15 cellular contexts compared by ENCODE assay signal in genomic region chr3:146818301-146818700, GRCh38.
DNase-seq lines count a peak whose midpoint lies in the region; ATAC-seq and TF ChIP-seq lines count a peak whose summit lies in the region.
"Had no signal": no experiment of that assay in that cellular context is flagged by ENCODE, and none has a peak within 500 bp of the region (broad histone marks: within the 10 kb centered on the region; RNA-seq: fewer than 3 reads in every experiment).

No MANE protein-coding gene starts in this region.

- no peak for DNase-seq in DND-41
- DNase-seq in PC-9, result no peak
- DNase-seq in glutamatergic neuron, result no peak
- no peak for DNase-seq in NCI-H1694 (lab: John Stamatoyannopoulos, UW)
- no peak for DNase-seq in NCI-H524 treated with DMSO at 0.1 percent for 48 hours (lab: John Stamatoyannopoulos, UW)
- no peak for DNase-seq in putamen (ENCODE audit: low spot score)
- DNase-seq: CD8-positive, alpha-beta T cell; DMS153; DMS79 treated with DMSO at 0.1 percent for 48 hours; H7 had no signal

- no peak for ATAC-seq in DND-41 (ENCODE audit: insufficient read depth, low read depth)
- ATAC-seq in GM21526 (IDR thresholded peaks at IDR 0.05; ENCODE audit: low FRiP score, unreplicated experiment), result no peak
- ATAC-seq: CD8-positive, alpha-beta T cell; GM12878; GM23338 had no signal

- H3K27me3 Mint-ChIP-seq in glutamatergic neuron (ENCODE audit: unreplicated experiment), result no peaks in the 10 kb centered on the region

- H3K27ac Mint-ChIP-seq in glutamatergic neuron (ENCODE audit: unreplicated experiment), result peak overlapping the region; percentile 73
- H3K27ac Mint-ChIP-seq: CD14-positive monocyte; CD8-positive, alpha-beta T cell; GM23338 had no signal

- intact Hi-C loops in PC-9 (cut with micrococcal nuclease; ENCODE audit: unreplicated experiment), result loop anchor here (5.0 to 10.0 kb wide), 2 partner anchors 1256 to 1899 kb away; no protein-coding TSS in a partner anchor

- H3K36me3 ChIP-seq in DND-41 (ENCODE audit: insufficient read depth, low read length) (no peaks in the 10 kb centered on the region), PC-9 (ENCODE audit: low read depth) (no peaks in the 10 kb centered on the region)

- no TSS peak for BruUV-seq in PC-9 (replicated peaks; lab: Mats Ljungman, UMichigan)

- H3K4me1 ChIP-seq in DND-41 (ENCODE audit: insufficient read depth, low read length) (peaks cover 18% of the 10 kb centered on the region), PC-9 (replicated peaks; ENCODE audit: insufficient read depth) (no peaks in the 10 kb centered on the region)

- H3K9me3 Mint-ChIP-seq in glutamatergic neuron (ENCODE audit: unreplicated experiment), result no peaks in the 10 kb centered on the region
- H3K9me3 Mint-ChIP-seq: CD14-positive monocyte, GM23338 had no signal

- TF ChIP-seq CTCF in DND-41 (IDR thresholded peaks at IDR 0.05; ENCODE audit: borderline replicate concordance, extremely low read depth, low read length, poor library complexity, severe bottlenecking) (no peak), PC-9 (conservative IDR thresholded peaks at IDR 0.05) (no peak), glutamatergic neuron (IDR thresholded peaks at IDR 0.05; ENCODE audit: partially characterized antibody, unreplicated experiment) (no peak)

- H3K79me2 ChIP-seq in DND-41 (ENCODE audit: insufficient read depth, low read length), result no peaks in the 10 kb centered on the region
- no peaks in the 10 kb centered on the region for H3K79me2 ChIP-seq in PC-9 (ENCODE audit: low read depth)

- H3K27ac ChIP-seq in DND-41 (ENCODE audit: low read length) (no peak overlapping the region), PC-9 (no peak overlapping the region)
- H3K27ac ChIP-seq: HL-60 had no signal

- CTCF ChIA-PET in PC-9 (lab: Charles Lee), result interaction anchor here (0.7 kb wide), 1 partner anchor 68 kb away, joined by 3 read pairs; no protein-coding TSS in a partner anchor

- no peak overlapping the region for H3K4me2 ChIP-seq in DND-41 (ENCODE audit: insufficient read depth, low read length)
- no peak overlapping the region for H3K4me2 ChIP-seq in PC-9
- H3K4me2 ChIP-seq: GM23338 had no signal

- no peaks in the 10 kb centered on the region for H3F3A ChIP-seq in PC-9 (ENCODE audit: insufficient read depth, low read depth)

- H3K36me3 Mint-ChIP-seq in glutamatergic neuron (ENCODE audit: unreplicated experiment), result no peaks in the 10 kb centered on the region
- H3K36me3 Mint-ChIP-seq: CD14-positive monocyte; CD8-positive, alpha-beta T cell had no signal

- no peaks in the 10 kb centered on the region for H3K27me3 ChIP-seq in DND-41 (ENCODE audit: insufficient read depth, low read length, poor library complexity)
- no peaks in the 10 kb centered on the region for H3K27me3 ChIP-seq in PC-9 (ENCODE audit: insufficient read depth, low read depth)

- peaks cover 20% of the 10 kb centered on the region for H3K4me1 Mint-ChIP-seq in glutamatergic neuron (ENCODE audit: low read depth, unreplicated experiment)
- H3K4me1 Mint-ChIP-seq: CD14-positive monocyte had no signal

- POLR2A ChIA-PET in PC-9 (lab: Charles Lee; ENCODE audit: unreplicated experiment), result no interaction called here

- H3K4me3 ChIP-seq in DND-41 (ENCODE audit: low read depth in 1 of 2, low read length in 2 of 2) (no peak overlapping the region), PC-9 (no peak overlapping the region)
- H3K4me3 ChIP-seq: GM12878, GM23338 had no signal

- no peak overlapping the region for H3K9ac ChIP-seq in DND-41 (ENCODE audit: low read depth, low read length)

- H3K9me2 ChIP-seq in PC-9 (ENCODE audit: insufficient read depth), result no peaks in the 10 kb centered on the region

- H4K20me1 ChIP-seq in DND-41 (ENCODE audit: insufficient read depth, low read length), result no peaks in the 10 kb centered on the region
- H4K20me1 ChIP-seq in PC-9 (ENCODE audit: insufficient read depth), result no peaks in the 10 kb centered on the region

- peak overlapping the region; percentile 5; the same call in 1 of the 2 replicates for H2AFZ ChIP-seq in DND-41 (ENCODE audit: low read depth, low read length)
- peak overlapping the region; percentile 58; the same call in 1 of the 2 replicates for H2AFZ ChIP-seq in PC-9
- H2AFZ ChIP-seq: GM23338 had no signal

- no peak overlapping the region for H3K4me3 Mint-ChIP-seq in glutamatergic neuron (ENCODE audit: unreplicated experiment)
- H3K4me3 Mint-ChIP-seq: CD14-positive monocyte; CD8-positive, alpha-beta T cell; GM23338 had no signal

- no peaks in the 10 kb centered on the region for H3K9me3 ChIP-seq in DND-41 (ENCODE audit: insufficient read depth, low read length, severe bottlenecking)
- no peaks in the 10 kb centered on the region for H3K9me3 ChIP-seq in PC-9 (ENCODE audit: insufficient read depth, low read depth)
